In genomic region chr2:127080226-127080940, GRCh38 we compare ENCODE assay signal across 8 cellular contexts.
DNase-seq lines count a peak whose midpoint lies in the region; ATAC-seq and TF ChIP-seq lines count a peak whose summit lies in the region.

No MANE protein-coding gene starts in this region.

- H3K4me3 ChIP-seq in parathyroid adenoma (ENCODE audit: low read depth, low read length): no peak overlapping the region

- DNase-seq in DMS53 treated with DMSO at 0.1 percent for 48 hours (lab: John Stamatoyannopoulos, UW; ENCODE audit: unreplicated experiment): no peak
- no peak for DNase-seq in NCI-H146 (lab: John Stamatoyannopoulos, UW)

- H3K9ac ChIP-seq in parathyroid adenoma: no peak overlapping the region

- H3K9me3 Mint-ChIP-seq in activated naive CD4-positive, alpha-beta T cell treated with anti-CD3 and anti-CD28 coated beads, Interleukin-2, amount 50 U/mL, for 24 hours: no peaks in the 10 kb centered on the region

- H3K27ac Mint-ChIP-seq in activated naive CD4-positive, alpha-beta T cell treated with anti-CD3 and anti-CD28 coated beads, Interleukin-2, amount 50 U/mL, for 24 hours: peak overlapping the region; percentile 94

- no peaks in the 10 kb centered on the region for H3K36me3 Mint-ChIP-seq in activated naive CD4-positive, alpha-beta T cell treated with anti-CD3 and anti-CD28 coated beads, Interleukin-2, amount 50 U/mL, for 24 hours

- H3K4me1 ChIP-seq in parathyroid adenoma: peaks cover 66% of the 10 kb centered on the region

- H3K27me3 Mint-ChIP-seq in activated naive CD4-positive, alpha-beta T cell treated with anti-CD3 and anti-CD28 coated beads, Interleukin-2, amount 50 U/mL, for 24 hours: no peaks in the 10 kb centered on the region

- H3K9me3 ChIP-seq in parathyroid adenoma (ENCODE audit: control insufficient read depth, low read length): no peaks in the 10 kb centered on the region

- H3K27ac ChIP-seq in parathyroid adenoma: peak overlapping the region; percentile 59

- H2AFZ ChIP-seq in parathyroid adenoma: peak overlapping the region; percentile 38

- H3K4me2 ChIP-seq in parathyroid adenoma (ENCODE audit: low read length): no peak overlapping the region

- no peak for TF ChIP-seq CTCF in parathyroid adenoma (IDR thresholded peaks at IDR 0.05)

- no peaks in the 10 kb centered on the region for H3K27me3 ChIP-seq in parathyroid adenoma (ENCODE audit: control insufficient read depth, insufficient read depth, low read length)

- peaks cover 84% of the 10 kb centered on the region for H3K4me1 Mint-ChIP-seq in activated naive CD4-positive, alpha-beta T cell treated with anti-CD3 and anti-CD28 coated beads, Interleukin-2, amount 50 U/mL, for 24 hours

- H3K36me3 ChIP-seq in parathyroid adenoma (ENCODE audit: control insufficient read depth, insufficient read depth, low read length): no peaks in the 10 kb centered on the region

- ATAC-seq in GM18909 (IDR thresholded peaks at IDR 0.05; ENCODE audit: poor library complexity, unreplicated experiment) (peak; percentile 24), HG03442 (IDR thresholded peaks at IDR 0.05; ENCODE audit: unreplicated experiment) (peak; percentile 10), HG03135 (IDR thresholded peaks at IDR 0.05; ENCODE audit: unreplicated experiment) (no peak), HG03469 (IDR thresholded peaks at IDR 0.05; ENCODE audit: unreplicated experiment) (no peak)

- H3K79me2 ChIP-seq in parathyroid adenoma: peaks cover 57% of the 10 kb centered on the region

- H3K4me3 Mint-ChIP-seq in activated naive CD4-positive, alpha-beta T cell treated with anti-CD3 and anti-CD28 coated beads, Interleukin-2, amount 50 U/mL, for 24 hours: peak overlapping the region; percentile 86

Comparison
In these comparisons a context has a peak if more than half of its experiments do, and no peak if none do; other contexts are left out.
1. ATAC-seq: peak in GM18909 (single experiment) and HG03442 (single experiment); none in HG03135 (single experiment) and HG03469 (single experiment).